In genomic region chr20:6698056-6698455, GRCh38 we compare ENCODE assay signal across 12 cellular contexts.
A peak's percentile ranks its signal among the peaks of the same experiment; 100 is the strongest.
DNase-seq lines count a peak whose midpoint lies in the region; ATAC-seq lines count a peak whose summit lies in the region.
"Had no signal": no experiment of that assay in that cellular context is flagged by ENCODE, and none has a peak within 500 bp of the region (broad histone marks: within the 10 kb centered on the region; RNA-seq: fewer than 3 reads in every experiment).

No MANE protein-coding gene starts in this region.

- no peak overlapping the region for H3K14ac ChIP-seq in trophoblast cell (ENCODE audit: low read length)

- no peak overlapping the region for H4K8ac ChIP-seq in trophoblast cell (ENCODE audit: low read depth, low read length)

- no peaks in the 10 kb centered on the region for H3K9me3 ChIP-seq in trophoblast cell (ENCODE audit: insufficient read depth, low read depth, low read length)

- no peak overlapping the region for H3K23ac ChIP-seq in trophoblast cell (ENCODE audit: low read length)

- H3K36me3 ChIP-seq in H7 (replicated peaks; ENCODE audit: control insufficient read depth, insufficient read depth, low read length) (no peaks in the 10 kb centered on the region), trophoblast cell (ENCODE audit: control insufficient read depth in 1 of 2, insufficient read depth in 2 of 2, low read length in 2 of 2) (no peaks in the 10 kb centered on the region)

- peak overlapping the region; percentile 9 for H3K4me2 ChIP-seq in trophoblast cell (ENCODE audit: low read length)

- H3K27me3 ChIP-seq in H7 (ENCODE audit: control insufficient read depth, insufficient read depth, low read length) (no peaks in the 10 kb centered on the region), trophoblast cell (ENCODE audit: insufficient read depth, low read length) (no peaks in the 10 kb centered on the region)

- ATAC-seq in GM18907 (IDR thresholded peaks at IDR 0.05; ENCODE audit: unreplicated experiment) = no peak
- no peak for ATAC-seq in HG02870 (IDR thresholded peaks at IDR 0.05; ENCODE audit: unreplicated experiment)
- ATAC-seq: naive thymus-derived CD8-positive, alpha-beta T cell; T-helper 17 cell had no signal

- WGBS in trophoblast cell (ENCODE audit: extremely low coverage, insufficient coverage, insufficient read length) = no CpG with 5 or more reads among the region's 6 CpGs

- no peak overlapping the region for H2BK5ac ChIP-seq in trophoblast cell (ENCODE audit: low read depth, low read length, poor library complexity)

- H3K79me1 ChIP-seq in trophoblast cell (ENCODE audit: low read length) = peaks cover 2% of the 10 kb centered on the region

- no peak overlapping the region for H2BK12ac ChIP-seq in trophoblast cell (ENCODE audit: low read length)

- no peak overlapping the region for H4K12ac ChIP-seq in trophoblast cell (ENCODE audit: low read depth, low read length)

- peak; percentile 55 for DNase-seq in H7
- peak; percentile 40 for DNase-seq in RPMI7951 (ENCODE audit: low read depth)
- peak; percentile 58 for DNase-seq in iPS DF 4.7 (ENCODE audit: extremely low read depth, low spot score)
- DNase-seq in trophoblast cell = peak in 1 of 2 donors; percentile 11
- no peak for DNase-seq in KBM-7
- no peak for DNase-seq in activated T-cell treated with anti-CD3 and anti-CD28 coated beads for 4 hours
- DNase-seq: activated CD4-positive, alpha-beta T cell treated with anti-CD3 and anti-CD28 coated beads, Interleukin-2, amount 10 ng/mL, durations not matched to agents 24 days and 14 days; C1 segment of cervical spinal cord; naive thymus-derived CD8-positive, alpha-beta T cell; T-helper 17 cell had no signal

- peaks cover 8 to 11% of the 10 kb centered on the region in 2 experiments for H3K4me1 ChIP-seq in trophoblast cell (ENCODE audit: control insufficient read depth in 1 of 2, insufficient read depth in 2 of 2, low read length in 2 of 2)

- H2AFZ ChIP-seq in trophoblast cell (ENCODE audit: insufficient read depth, low read length, poor library complexity) = no peak overlapping the region

- H2BK120ac ChIP-seq in trophoblast cell (ENCODE audit: insufficient read depth, low read length, poor library complexity) = no peak overlapping the region

- no peaks in the 10 kb centered on the region for H3K79me2 ChIP-seq in trophoblast cell (ENCODE audit: control insufficient read depth, insufficient read depth, low read length, poor library complexity)

- H3K27ac ChIP-seq in trophoblast cell (ENCODE audit: low read depth, low read length) = no peak overlapping the region

- no peak overlapping the region for H4K91ac ChIP-seq in trophoblast cell (ENCODE audit: low read depth, low read length)

- H3K9ac ChIP-seq in trophoblast cell (ENCODE audit: low read length) = no peak overlapping the region

- H2AK5ac ChIP-seq in trophoblast cell (ENCODE audit: low read length) = no peak overlapping the region

- no peak overlapping the region for H3K4ac ChIP-seq in trophoblast cell (ENCODE audit: low read depth, low read length)

- H3K18ac ChIP-seq in trophoblast cell (ENCODE audit: low read length) = no peak overlapping the region

- in situ Hi-C loops in KBM-7 (cut with MboI; ENCODE audit: low pct_unique_long_range_greater_than_20kb, low sequenced_read_pairs) = no loop called here

- no peak overlapping the region for H3K4me3 ChIP-seq in H7 (ENCODE audit: insufficient read depth, low read depth, low read length)
- H3K4me3 ChIP-seq in trophoblast cell (ENCODE audit: low read depth, low read length) = no peak overlapping the region

Comparison
In these comparisons a context has a peak if more than half of its experiments do, and no peak if none do; other contexts are left out.
1. DNase-seq: peak in H7 (single experiment), RPMI7951 (single experiment) and iPS DF 4.7 (single experiment); none in KBM-7 (single experiment) and activated T-cell treated with anti-CD3 and anti-CD28 coated beads for 4 hours (single experiment).